9 cellular contexts compared by ENCODE assay signal in genomic region chr10:74589226-74589673, GRCh38.
A peak's percentile ranks its signal among the peaks of the same experiment; 100 is the strongest.
DNase-seq lines count a peak whose midpoint lies in the region; ATAC-seq, FAIRE-seq and TF ChIP-seq lines count a peak whose summit lies in the region.
"Had no signal": no experiment of that assay in that cellular context is flagged by ENCODE, and none has a peak within 500 bp of the region (broad histone marks: within the 10 kb centered on the region; RNA-seq: fewer than 3 reads in every experiment).

No MANE protein-coding gene starts in this region.

- in situ Hi-C loops in HAP-1 (cut with MboI; ENCODE audit: low sequenced_read_pairs) = no loop called here

- no peaks in the 10 kb centered on the region for H3K36me3 ChIP-seq in A673 (ENCODE audit: insufficient read depth, low read length, poor library complexity, severe bottlenecking)
- H3K36me3 ChIP-seq in HAP-1 (replicated peaks) = no peaks in the 10 kb centered on the region

- H3K4me3 ChIP-seq in A673 (ENCODE audit: low read depth, low read length, poor library complexity, severe bottlenecking) (no peak overlapping the region), HAP-1 (no peak overlapping the region)

- no peaks in the 10 kb centered on the region for H3K9me3 ChIP-seq in A673 (ENCODE audit: low read depth, low read length, poor library complexity, severe bottlenecking)
- no peaks in the 10 kb centered on the region for H3K9me3 ChIP-seq in HAP-1

- H3K27me3 ChIP-seq in A673 (replicated peaks; ENCODE audit: insufficient read depth, low read depth, low read length, poor library complexity) (no peaks in the 10 kb centered on the region), HAP-1 (ENCODE audit: low read depth) (no peaks in the 10 kb centered on the region)

- no peak for ATAC-seq in HG02759 (IDR thresholded peaks at IDR 0.05; ENCODE audit: unreplicated experiment)

- peaks cover 51% of the 10 kb centered on the region for H3K4me1 ChIP-seq in A673 (ENCODE audit: insufficient read depth, low read length, poor library complexity, severe bottlenecking)
- H3K4me1 ChIP-seq in HAP-1 = peaks cover 34% of the 10 kb centered on the region

- H3K27ac ChIP-seq in A673 (ENCODE audit: low read depth, low read length, poor library complexity, severe bottlenecking) = peak overlapping the region; percentile 59

- DNase-seq in A673 (ENCODE audit: low spot score) (peak; percentile 98), HAP-1 (ENCODE audit: low spot score in 2 of 2) (peak; percentile 92 to 96), NCI-H446 treated with DMSO at 0.1 percent for 48 hours (lab: John Stamatoyannopoulos, UW) (peak; percentile 97), mucosa of gallbladder (ENCODE audit: low spot score) (peak; percentile 90)
- peak; percentile 88 for DNase-seq in activated CD8-positive, alpha-beta memory T cell treated with anti-CD3 and anti-CD28 coated beads, Interleukin-2, amount 50 U/mL, for 1 hour (ENCODE audit: extremely low read depth)
- DNase-seq in stimulated activated CD8-positive, alpha-beta memory T cell treated with anti-CD3 and anti-CD28 coated beads, Interleukin-4, amount 100 ng/mL, for 4 hours (ENCODE audit: low read depth in 2 of 2, low spot score in 1 of 2) = peak; percentile 57 to 65

- no peak for TF ChIP-seq CTCF in A673 (conservative IDR thresholded peaks at IDR 0.05; ENCODE audit: low read depth, low read length)

- BruUV-seq in A673 (replicated peaks; lab: Mats Ljungman, UMichigan) = no TSS peak

- peak; percentile 63 for FAIRE-seq in endometrium (lab: Jason Lieb, UNC)
- FAIRE-seq: G401.6 had no signal

- CTCF ChIA-PET in A673 (lab: Charles Lee) = interaction anchor here (1.0 kb wide), 1 partner anchor 169 kb away, joined by 3 read pairs; no protein-coding TSS in a partner anchor

- intact Hi-C loops in A673 (cut with micrococcal nuclease; ENCODE audit: unreplicated experiment) = no loop called here

- POLR2A ChIA-PET in A673 (lab: Charles Lee; ENCODE audit: low non-redundant PET) = no interaction called here
